In genomic region chr1:166910396-166910994, GRCh38 we compare ENCODE assay signal across 1 cellular context.
TF ChIP-seq lines count a peak whose summit lies in the region.

No MANE protein-coding gene starts in this region.

TF ChIP-seq in K562, 482 proteins besides CTCF, POLR2A, EP300 and RAD21 (continued from another document):
- TF ChIP-seq ZNF277 (CRISPR knock-in tag; IDR thresholded peaks at IDR 0.05; ENCODE audit: borderline replicate concordance): no peak
- TF ChIP-seq KDM2B (CRISPR knock-in tag; IDR thresholded peaks at IDR 0.05): no peak
- TF ChIP-seq FOXJ3 (CRISPR knock-in tag; IDR thresholded peaks at IDR 0.05): no peak
- TF ChIP-seq SP1 (CRISPR knock-in tag; IDR thresholded peaks at IDR 0.05): no peak
- no peak for TF ChIP-seq U2AF1 (optimal IDR thresholded peaks at IDR 0.05; ENCODE audit: low read depth, low read length)
- TF ChIP-seq HDAC8 (tag; IDR thresholded peaks at IDR 0.05): no peak
- TF ChIP-seq PYGO2 (tag; IDR thresholded peaks at IDR 0.05): no peak
- TF ChIP-seq ZNF311 (CRISPR knock-in tag; IDR thresholded peaks at IDR 0.05): no peak
- TF ChIP-seq NR2F6 (CRISPR knock-in tag; IDR thresholded peaks at IDR 0.05): no peak
- TF ChIP-seq PPARD (CRISPR knock-in tag; IDR thresholded peaks at IDR 0.05): no peak
- TF ChIP-seq ZFP30 (CRISPR knock-in tag; IDR thresholded peaks at IDR 0.05; ENCODE audit: borderline replicate concordance): no peak
- no peak for TF ChIP-seq GTF2B (IDR thresholded peaks at IDR 0.05; ENCODE audit: extremely low read depth, insufficient read length)
- TF ChIP-seq ZNF644 (tag; IDR thresholded peaks at IDR 0.05; ENCODE audit: low read depth): no peak
- TF ChIP-seq PCBP1 (IDR thresholded peaks at IDR 0.05; ENCODE audit: low read depth, low read length, poor library complexity, severe bottlenecking): no peak
- no peak for TF ChIP-seq ZNF445 (CRISPR knock-in tag; IDR thresholded peaks at IDR 0.05; ENCODE audit: low read depth)
- TF ChIP-seq KLF1 (tag; IDR thresholded peaks at IDR 0.05): no peak
- TF ChIP-seq ZNF561 (CRISPR knock-in tag; conservative IDR thresholded peaks at IDR 0.05): no peak
- no peak for TF ChIP-seq KDM5B (IDR thresholded peaks at IDR 0.05; ENCODE audit: insufficient replicate concordance, low read depth, low read length)
- no peak for TF ChIP-seq ZZZ3 (IDR thresholded peaks at IDR 0.05)
- no peak for TF ChIP-seq CEBPB (tag; IDR thresholded peaks at IDR 0.05)
- no peak for TF ChIP-seq ZMIZ1 (IDR thresholded peaks at IDR 0.05; ENCODE audit: low read depth in 2 of 2, low read length in 2 of 2)
- no peak for TF ChIP-seq ZNF140 (CRISPR knock-in tag; IDR thresholded peaks at IDR 0.05)
- TF ChIP-seq BDP1 (IDR thresholded peaks at IDR 0.05; ENCODE audit: insufficient read depth, insufficient read length): no peak
- TF ChIP-seq GATAD2A (IDR thresholded peaks at IDR 0.05): no peak
- TF ChIP-seq, protein P1, sequence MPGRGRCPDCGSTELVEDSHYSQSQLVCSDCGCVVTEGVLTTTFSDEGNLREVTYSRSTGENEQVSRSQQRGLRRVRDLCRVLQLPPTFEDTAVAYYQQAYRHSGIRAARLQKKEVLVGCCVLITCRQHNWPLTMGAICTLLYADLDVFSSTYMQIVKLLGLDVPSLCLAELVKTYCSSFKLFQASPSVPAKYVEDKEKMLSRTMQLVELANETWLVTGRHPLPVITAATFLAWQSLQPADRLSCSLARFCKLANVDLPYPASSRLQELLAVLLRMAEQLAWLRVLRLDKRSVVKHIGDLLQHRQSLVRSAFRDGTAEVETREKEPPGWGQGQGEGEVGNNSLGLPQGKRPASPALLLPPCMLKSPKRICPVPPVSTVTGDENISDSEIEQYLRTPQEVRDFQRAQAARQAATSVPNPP (IDR thresholded peaks at IDR 0.05; ENCODE audit: borderline replicate concordance, insufficient read depth, insufficient read length): no peak
- TF ChIP-seq, protein P2, sequence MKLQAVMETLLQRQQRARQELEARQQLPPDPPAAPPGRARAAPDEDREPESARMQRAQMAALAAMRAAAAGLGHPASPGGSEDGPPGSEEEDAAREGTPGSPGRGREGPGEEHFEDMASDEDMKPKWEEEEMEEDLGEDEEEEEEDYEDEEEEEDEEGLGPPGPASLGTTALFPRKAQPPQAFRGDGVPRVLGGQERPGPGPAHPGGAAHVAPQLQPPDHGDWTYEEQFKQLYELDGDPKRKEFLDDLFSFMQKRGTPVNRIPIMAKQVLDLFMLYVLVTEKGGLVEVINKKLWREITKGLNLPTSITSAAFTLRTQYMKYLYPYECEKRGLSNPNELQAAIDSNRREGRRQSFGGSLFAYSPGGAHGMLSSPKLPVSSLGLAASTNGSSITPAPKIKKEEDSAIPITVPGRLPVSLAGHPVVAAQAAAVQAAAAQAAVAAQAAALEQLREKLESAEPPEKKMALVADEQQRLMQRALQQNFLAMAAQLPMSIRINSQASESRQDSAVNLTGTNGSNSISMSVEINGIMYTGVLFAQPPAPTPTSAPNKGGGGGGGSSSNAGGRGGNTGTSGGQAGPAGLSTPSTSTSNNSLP (IDR thresholded peaks at IDR 0.05; ENCODE audit: borderline replicate concordance, low read depth, low read length): peak; percentile 79; the same call in 1 of the 2 replicates
- TF ChIP-seq SRF (CRISPR knock-in tag; IDR thresholded peaks at IDR 0.05): no peak
- no peak for TF ChIP-seq ZNF668 (CRISPR knock-in tag; IDR thresholded peaks at IDR 0.05)
- no peak for TF ChIP-seq ZNF274 (IDR thresholded peaks at IDR 0.05; ENCODE audit: borderline replicate concordance, low read depth, low read length)
- no peak for TF ChIP-seq KAT8 (IDR thresholded peaks at IDR 0.05; ENCODE audit: low read depth)
- no peak for TF ChIP-seq POU5F1 (IDR thresholded peaks at IDR 0.05; ENCODE audit: borderline replicate concordance, low read depth, low read length, partially characterized antibody)
- TF ChIP-seq SMAD2 (IDR thresholded peaks at IDR 0.05; ENCODE audit: low read depth, low read length): no peak
- TF ChIP-seq FOXA1 (IDR thresholded peaks at IDR 0.05; ENCODE audit: borderline replicate concordance): no peak
- TF ChIP-seq, protein P3, sequence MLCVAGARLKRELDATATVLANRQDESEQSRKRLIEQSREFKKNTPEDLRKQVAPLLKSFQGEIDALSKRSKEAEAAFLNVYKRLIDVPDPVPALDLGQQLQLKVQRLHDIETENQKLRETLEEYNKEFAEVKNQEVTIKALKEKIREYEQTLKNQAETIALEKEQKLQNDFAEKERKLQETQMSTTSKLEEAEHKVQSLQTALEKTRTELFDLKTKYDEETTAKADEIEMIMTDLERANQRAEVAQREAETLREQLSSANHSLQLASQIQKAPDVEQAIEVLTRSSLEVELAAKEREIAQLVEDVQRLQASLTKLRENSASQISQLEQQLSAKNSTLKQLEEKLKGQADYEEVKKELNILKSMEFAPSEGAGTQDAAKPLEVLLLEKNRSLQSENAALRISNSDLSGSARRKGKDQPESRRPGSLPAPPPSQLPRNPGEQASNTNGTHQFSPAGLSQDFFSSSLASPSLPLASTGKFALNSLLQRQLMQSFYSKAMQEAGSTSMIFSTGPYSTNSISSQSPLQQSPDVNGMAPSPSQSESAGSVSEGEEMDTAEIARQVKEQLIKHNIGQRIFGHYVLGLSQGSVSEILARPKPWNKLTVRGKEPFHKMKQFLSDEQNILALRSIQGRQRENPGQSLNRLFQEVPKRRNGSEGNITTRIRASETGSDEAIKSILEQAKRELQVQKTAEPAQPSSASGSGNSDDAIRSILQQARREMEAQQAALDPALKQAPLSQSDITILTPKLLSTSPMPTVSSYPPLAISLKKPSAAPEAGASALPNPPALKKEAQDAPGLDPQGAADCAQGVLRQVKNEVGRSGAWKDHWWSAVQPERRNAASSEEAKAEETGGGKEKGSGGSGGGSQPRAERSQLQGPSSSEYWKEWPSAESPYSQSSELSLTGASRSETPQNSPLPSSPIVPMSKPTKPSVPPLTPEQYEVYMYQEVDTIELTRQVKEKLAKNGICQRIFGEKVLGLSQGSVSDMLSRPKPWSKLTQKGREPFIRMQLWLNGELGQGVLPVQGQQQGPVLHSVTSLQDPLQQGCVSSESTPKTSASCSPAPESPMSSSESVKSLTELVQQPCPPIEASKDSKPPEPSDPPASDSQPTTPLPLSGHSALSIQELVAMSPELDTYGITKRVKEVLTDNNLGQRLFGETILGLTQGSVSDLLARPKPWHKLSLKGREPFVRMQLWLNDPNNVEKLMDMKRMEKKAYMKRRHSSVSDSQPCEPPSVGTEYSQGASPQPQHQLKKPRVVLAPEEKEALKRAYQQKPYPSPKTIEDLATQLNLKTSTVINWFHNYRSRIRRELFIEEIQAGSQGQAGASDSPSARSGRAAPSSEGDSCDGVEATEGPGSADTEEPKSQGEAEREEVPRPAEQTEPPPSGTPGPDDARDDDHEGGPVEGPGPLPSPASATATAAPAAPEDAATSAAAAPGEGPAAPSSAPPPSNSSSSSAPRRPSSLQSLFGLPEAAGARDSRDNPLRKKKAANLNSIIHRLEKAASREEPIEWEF (CRISPR knock-in tag; IDR thresholded peaks at IDR 0.05): no peak
- TF ChIP-seq HLTF (IDR thresholded peaks at IDR 0.05): no peak
- no peak for TF ChIP-seq RBBP5 (IDR thresholded peaks at IDR 0.05; ENCODE audit: borderline replicate concordance, insufficient read depth, low read length, poor library complexity, severe bottlenecking)
- TF ChIP-seq ZBED1 (IDR thresholded peaks at IDR 0.05): no peak
- TF ChIP-seq, protein P4, sequence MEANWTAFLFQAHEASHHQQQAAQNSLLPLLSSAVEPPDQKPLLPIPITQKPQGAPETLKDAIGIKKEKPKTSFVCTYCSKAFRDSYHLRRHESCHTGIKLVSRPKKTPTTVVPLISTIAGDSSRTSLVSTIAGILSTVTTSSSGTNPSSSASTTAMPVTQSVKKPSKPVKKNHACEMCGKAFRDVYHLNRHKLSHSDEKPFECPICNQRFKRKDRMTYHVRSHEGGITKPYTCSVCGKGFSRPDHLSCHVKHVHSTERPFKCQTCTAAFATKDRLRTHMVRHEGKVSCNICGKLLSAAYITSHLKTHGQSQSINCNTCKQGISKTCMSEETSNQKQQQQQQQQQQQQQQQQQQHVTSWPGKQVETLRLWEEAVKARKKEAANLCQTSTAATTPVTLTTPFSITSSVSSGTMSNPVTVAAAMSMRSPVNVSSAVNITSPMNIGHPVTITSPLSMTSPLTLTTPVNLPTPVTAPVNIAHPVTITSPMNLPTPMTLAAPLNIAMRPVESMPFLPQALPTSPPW (CRISPR knock-in tag; IDR thresholded peaks at IDR 0.05): no peak
- no peak for TF ChIP-seq MCM3 (IDR thresholded peaks at IDR 0.05)
- no peak for TF ChIP-seq HDAC6 (IDR thresholded peaks at IDR 0.05; ENCODE audit: low read depth, low read length)
- no peak for TF ChIP-seq POLR2AphosphoS5 (IDR thresholded peaks at IDR 0.05; ENCODE audit: control insufficient read depth, insufficient read depth, low read depth, low read length)
- no peak for TF ChIP-seq ZBTB7A (IDR thresholded peaks at IDR 0.05; ENCODE audit: borderline replicate concordance, control insufficient read depth, low read depth, low read length)
